Comparison of ENCODE assay signal across 8 cellular contexts in genomic region chr17:46940692-46941404, GRCh38. TPM values are rescaled to one million over a fixed set of nuclear protein-coding genes. Genes with fewer than 3 reads are reported as not detected.
A peak's percentile ranks its signal among the peaks of the same experiment; 100 is the strongest.
DNase-seq lines count a peak whose midpoint lies in the region; ATAC-seq lines count a peak whose summit lies in the region.

No MANE protein-coding gene starts in this region.

- no peak overlapping the region for H3K4me3 Mint-ChIP-seq in activated naive CD4-positive, alpha-beta T cell treated with anti-CD3 and anti-CD28 coated beads, Interleukin-2, amount 50 U/mL, for 24 hours

- H3K9me3 Mint-ChIP-seq in activated naive CD4-positive, alpha-beta T cell treated with anti-CD3 and anti-CD28 coated beads, Interleukin-2, amount 50 U/mL, for 24 hours: no peaks in the 10 kb centered on the region

- intact Hi-C loops in head of caudate nucleus (cut with DNase I): loop anchor here (10.0 kb wide), 1 partner anchor 64 kb away; no protein-coding TSS in a partner anchor

- peak overlapping the region; percentile 68 for H3K27ac Mint-ChIP-seq in activated naive CD4-positive, alpha-beta T cell treated with anti-CD3 and anti-CD28 coated beads, Interleukin-2, amount 50 U/mL, for 24 hours

- peak; percentile 75 to 85 for DNase-seq in AML-193 (lab: John Stamatoyannopoulos, UW)
- peak; percentile 73 for DNase-seq in NCI-H1092 treated with DMSO at 0.1 percent for 48 hours (lab: John Stamatoyannopoulos, UW)
- peak; percentile 48 for DNase-seq in SKM-1 (lab: John Stamatoyannopoulos, UW; ENCODE audit: unreplicated experiment)
- DNase-seq in head of caudate nucleus: peak; percentile 42 to 90 (median 78)
- peak; percentile 35 for DNase-seq in pulmonary artery endothelial cell (ENCODE audit: low read depth, low spot score)

- ATAC-seq in GM19452 (IDR thresholded peaks at IDR 0.05; ENCODE audit: unreplicated experiment): peak; percentile 64
- ATAC-seq in HG02678 (IDR thresholded peaks at IDR 0.05; ENCODE audit: unreplicated experiment): no peak

- no peaks in the 10 kb centered on the region for H3K27me3 Mint-ChIP-seq in activated naive CD4-positive, alpha-beta T cell treated with anti-CD3 and anti-CD28 coated beads, Interleukin-2, amount 50 U/mL, for 24 hours

- H3K4me1 Mint-ChIP-seq in activated naive CD4-positive, alpha-beta T cell treated with anti-CD3 and anti-CD28 coated beads, Interleukin-2, amount 50 U/mL, for 24 hours: peaks cover 21% of the 10 kb centered on the region

- peaks cover 4% of the 10 kb centered on the region for H3K36me3 Mint-ChIP-seq in activated naive CD4-positive, alpha-beta T cell treated with anti-CD3 and anti-CD28 coated beads, Interleukin-2, amount 50 U/mL, for 24 hours

RNA-seq across cellular contexts. Expression of gene GOSR2, which starts 17.9 kb away (rescaled TPM):
- 57.5 and 58.4 TPM in 2 replicates for total RNA-seq in pulmonary artery endothelial cell

RNA-seq across cellular contexts. Expression of gene RPRML, which starts 38.2 kb away (rescaled TPM):
- 0.07 and 0.21 TPM in 2 replicates for total RNA-seq in pulmonary artery endothelial cell
